1 cellular context compared by ENCODE assay signal in genomic region chr3:194103475-194103874, GRCh38.
TF ChIP-seq lines count a peak whose summit lies in the region.

No MANE protein-coding gene starts in this region.

TF ChIP-seq in GM23338, 12 proteins besides CTCF, POLR2A, EP300 and RAD21 (continued from another document):
- TF ChIP-seq, protein P1, sequence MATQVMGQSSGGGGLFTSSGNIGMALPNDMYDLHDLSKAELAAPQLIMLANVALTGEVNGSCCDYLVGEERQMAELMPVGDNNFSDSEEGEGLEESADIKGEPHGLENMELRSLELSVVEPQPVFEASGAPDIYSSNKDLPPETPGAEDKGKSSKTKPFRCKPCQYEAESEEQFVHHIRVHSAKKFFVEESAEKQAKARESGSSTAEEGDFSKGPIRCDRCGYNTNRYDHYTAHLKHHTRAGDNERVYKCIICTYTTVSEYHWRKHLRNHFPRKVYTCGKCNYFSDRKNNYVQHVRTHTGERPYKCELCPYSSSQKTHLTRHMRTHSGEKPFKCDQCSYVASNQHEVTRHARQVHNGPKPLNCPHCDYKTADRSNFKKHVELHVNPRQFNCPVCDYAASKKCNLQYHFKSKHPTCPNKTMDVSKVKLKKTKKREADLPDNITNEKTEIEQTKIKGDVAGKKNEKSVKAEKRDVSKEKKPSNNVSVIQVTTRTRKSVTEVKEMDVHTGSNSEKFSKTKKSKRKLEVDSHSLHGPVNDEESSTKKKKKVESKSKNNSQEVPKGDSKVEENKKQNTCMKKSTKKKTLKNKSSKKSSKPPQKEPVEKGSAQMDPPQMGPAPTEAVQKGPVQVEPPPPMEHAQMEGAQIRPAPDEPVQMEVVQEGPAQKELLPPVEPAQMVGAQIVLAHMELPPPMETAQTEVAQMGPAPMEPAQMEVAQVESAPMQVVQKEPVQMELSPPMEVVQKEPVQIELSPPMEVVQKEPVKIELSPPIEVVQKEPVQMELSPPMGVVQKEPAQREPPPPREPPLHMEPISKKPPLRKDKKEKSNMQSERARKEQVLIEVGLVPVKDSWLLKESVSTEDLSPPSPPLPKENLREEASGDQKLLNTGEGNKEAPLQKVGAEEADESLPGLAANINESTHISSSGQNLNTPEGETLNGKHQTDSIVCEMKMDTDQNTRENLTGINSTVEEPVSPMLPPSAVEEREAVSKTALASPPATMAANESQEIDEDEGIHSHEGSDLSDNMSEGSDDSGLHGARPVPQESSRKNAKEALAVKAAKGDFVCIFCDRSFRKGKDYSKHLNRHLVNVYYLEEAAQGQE (IDR thresholded peaks at IDR 0.05; ENCODE audit: unreplicated experiment): no peak
- TF ChIP-seq ZNF114 (CRISPR knock-in tag; IDR thresholded peaks at IDR 0.05) (no peak), CREB1 (CRISPR knock-in tag; IDR thresholded peaks at IDR 0.05; ENCODE audit: low read depth) (no peak), NANOG (IDR thresholded peaks at IDR 0.05; ENCODE audit: borderline replicate concordance) (no peak), EZH2phosphoT487 (IDR thresholded peaks at IDR 0.05; ENCODE audit: unreplicated experiment) (no peak), EZH2 (IDR thresholded peaks at IDR 0.05; ENCODE audit: low read depth, unreplicated experiment) (no peak), ETS1 (IDR thresholded peaks at IDR 0.05) (no peak), STAT1 (IDR thresholded peaks at IDR 0.05; ENCODE audit: unreplicated experiment) (no peak), ZNF331 (CRISPR knock-in tag; IDR thresholded peaks at IDR 0.05; ENCODE audit: low read depth) (no peak), JUNB (IDR thresholded peaks at IDR 0.05; ENCODE audit: unreplicated experiment) (no peak)
